In the genomic region with DNA sequence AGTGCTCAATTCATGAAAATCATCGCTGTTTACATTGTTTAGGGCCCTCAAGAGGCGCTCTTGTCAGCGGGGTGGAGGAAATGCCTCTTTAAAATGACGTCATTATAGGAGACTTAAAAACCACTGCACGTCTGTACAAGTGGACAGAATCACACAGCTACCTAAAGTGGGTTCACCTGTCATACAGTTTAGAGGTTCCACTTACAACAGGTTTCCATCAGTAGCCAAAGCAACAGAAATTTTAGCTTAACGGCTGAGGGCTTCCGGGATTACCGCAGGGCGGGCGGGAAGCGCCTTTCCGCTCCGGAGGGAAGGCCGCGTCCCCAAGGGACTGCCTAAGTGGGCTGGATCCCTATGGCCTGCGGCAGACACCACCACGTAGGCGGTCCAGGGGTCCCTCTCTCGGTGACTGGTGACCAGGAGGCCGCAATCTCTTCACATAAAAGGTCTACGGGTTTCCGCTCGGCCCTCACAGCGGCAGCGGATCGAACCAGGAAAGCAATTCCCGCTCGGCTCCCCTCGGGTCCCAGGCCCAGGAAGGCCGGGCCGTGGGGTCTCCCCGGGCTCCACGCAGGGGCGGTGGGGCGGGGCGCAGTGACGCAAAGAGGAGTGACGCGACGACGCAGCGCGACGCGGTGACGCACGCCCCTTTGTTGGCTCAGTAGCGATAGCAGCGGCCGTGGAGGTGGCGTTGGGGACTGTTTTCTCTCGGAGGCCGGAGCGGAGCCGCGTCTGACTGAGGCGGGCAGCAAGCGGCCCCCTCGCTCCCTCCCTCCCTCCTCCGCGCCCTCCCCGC, we compare ENCODE assay signal across 8 cellular contexts. TPM values are rescaled to one million over a fixed set of nuclear protein-coding genes. Genes with fewer than 3 reads are reported as not detected.
DNase-seq lines count a peak whose midpoint lies in the region; ATAC-seq and TF ChIP-seq lines count a peak whose summit lies in the region.

A gene with protein sequence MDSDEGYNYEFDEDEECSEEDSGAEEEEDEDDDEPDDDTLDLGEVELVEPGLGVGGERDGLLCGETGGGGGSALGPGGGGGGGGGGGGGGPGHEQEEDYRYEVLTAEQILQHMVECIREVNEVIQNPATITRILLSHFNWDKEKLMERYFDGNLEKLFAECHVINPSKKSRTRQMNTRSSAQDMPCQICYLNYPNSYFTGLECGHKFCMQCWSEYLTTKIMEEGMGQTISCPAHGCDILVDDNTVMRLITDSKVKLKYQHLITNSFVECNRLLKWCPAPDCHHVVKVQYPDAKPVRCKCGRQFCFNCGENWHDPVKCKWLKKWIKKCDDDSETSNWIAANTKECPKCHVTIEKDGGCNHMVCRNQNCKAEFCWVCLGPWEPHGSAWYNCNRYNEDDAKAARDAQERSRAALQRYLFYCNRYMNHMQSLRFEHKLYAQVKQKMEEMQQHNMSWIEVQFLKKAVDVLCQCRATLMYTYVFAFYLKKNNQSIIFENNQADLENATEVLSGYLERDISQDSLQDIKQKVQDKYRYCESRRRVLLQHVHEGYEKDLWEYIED (plus strand): TSS at position 661 of the 796 bp plus-strand sequence. CDS start 310 bp downstream, outside the sequence.

- peak within 1 kb of the TSS; percentile 99 for H3K4me3 ChIP-seq in GM12865 (ENCODE audit: low read depth, low read length)
- H3K4me3 ChIP-seq in SU-DHL-6 (ENCODE audit: insufficient read depth, low read length, poor library complexity, severe bottlenecking), result peak within 1 kb of the TSS; percentile 83
- H3K4me3 ChIP-seq in parathyroid adenoma (ENCODE audit: low read depth, low read length), result peak within 1 kb of the TSS; percentile 87
- peak within 1 kb of the TSS; percentile 71 to 86 (median 81) for H3K4me3 ChIP-seq in tibial nerve

- H3K9me2 ChIP-seq in SU-DHL-6 (replicated peaks; ENCODE audit: insufficient read depth, low read length), result no peaks in the 10 kb centered on the region

- peaks cover 46% of the 10 kb centered on the region for H3K79me2 ChIP-seq in SU-DHL-6 (ENCODE audit: insufficient read depth, low read length)
- peaks cover 25% of the 10 kb centered on the region for H3K79me2 ChIP-seq in parathyroid adenoma

- no peaks in the 10 kb centered on the region for H3K9me3 ChIP-seq in SU-DHL-6 (ENCODE audit: insufficient read depth, low read length)
- H3K9me3 ChIP-seq in parathyroid adenoma (ENCODE audit: control insufficient read depth, low read length), result no peaks in the 10 kb centered on the region
- no peaks in the 10 kb centered on the region for H3K9me3 ChIP-seq in tibial nerve

- H3K36me3 ChIP-seq in SU-DHL-6 (ENCODE audit: low read length) (peaks cover 9% of the 10 kb centered on the region), parathyroid adenoma (ENCODE audit: control insufficient read depth, insufficient read depth, low read length) (no peaks in the 10 kb centered on the region), tibial nerve (peaks cover 0 to 3% (median 0%) of the 10 kb centered on the region in 3 donors)

- H3K9ac ChIP-seq in SU-DHL-6 (ENCODE audit: low read length) (peak within 1 kb of the TSS; percentile 89), parathyroid adenoma (peak within 1 kb of the TSS; percentile 92)

- 0% methylated on average over 30 to 53 of the region's 62 CpGs for WGBS in tibial nerve, 2 donors

- peak; percentile 45 for TF ChIP-seq CTCF in GM12865 (IDR thresholded peaks at IDR 0.05; ENCODE audit: insufficient read depth, low read depth, low read length, missing control alignments)
- peak; percentile 37 for TF ChIP-seq CTCF in SU-DHL-6 (IDR thresholded peaks at IDR 0.05; ENCODE audit: insufficient read depth, low read length, poor library complexity, severe bottlenecking)
- TF ChIP-seq CTCF in parathyroid adenoma (IDR thresholded peaks at IDR 0.05), result peak; percentile 6
- TF ChIP-seq CTCF in tibial nerve (IDR thresholded peaks at IDR 0.05), result peak in 4 of 5 experiments; percentile 8 to 33 (median 22)

- DNase-seq in GM12865 (ENCODE audit: low read depth) (peak; percentile 97), NCI-H1105 (lab: John Stamatoyannopoulos, UW) (peak; percentile 96), Right ventricle myocardium superior (peak; percentile 99), tibial nerve (ENCODE audit: low spot score in 2 of 2) (peak; percentile 94 to 95)
- peak; percentile 87 for DNase-seq in activated naive CD8-positive, alpha-beta T cell treated with anti-CD3 and anti-CD28 coated beads, Interleukin-2, amount 50 U/mL, for 16 hours (ENCODE audit: low read depth, low spot score)

- H4K20me1 ChIP-seq in SU-DHL-6 (ENCODE audit: low read depth, low read length), result peaks cover 5% of the 10 kb centered on the region

- peaks cover 20% of the 10 kb centered on the region for H3F3A ChIP-seq in SU-DHL-6 (ENCODE audit: insufficient read depth)

- H3K4me1 ChIP-seq in parathyroid adenoma (peaks cover 14% of the 10 kb centered on the region), tibial nerve (peaks cover 0 to 51% (median 34%) of the 10 kb centered on the region in 4 donors)

- H3K4me2 ChIP-seq in SU-DHL-6 (ENCODE audit: low read depth, low read length, poor library complexity, severe bottlenecking) (peak within 1 kb of the TSS; percentile 96), parathyroid adenoma (ENCODE audit: low read length) (peak within 1 kb of the TSS; percentile 98)

- peak; percentile 99 for TF ChIP-seq POLR2A in tibial nerve (IDR thresholded peaks at IDR 0.05)

- H3K27me3 ChIP-seq in SU-DHL-6 (ENCODE audit: low read length) (no peaks in the 10 kb centered on the region), parathyroid adenoma (ENCODE audit: control insufficient read depth, insufficient read depth, low read length) (no peaks in the 10 kb centered on the region), tibial nerve (no peaks in the 10 kb centered on the region)

- H3K27ac ChIP-seq in SU-DHL-6 (ENCODE audit: low read depth, low read length) (peak within 1 kb of the TSS; percentile 87), parathyroid adenoma (peak within 1 kb of the TSS; percentile 99), tibial nerve (peak within 1 kb of the TSS; percentile 99 to 100 (median 100))

- ATAC-seq in HG02623 (IDR thresholded peaks at IDR 0.05; ENCODE audit: unreplicated experiment) (peak; percentile 69), Right ventricle myocardium superior (ENCODE audit: poor library complexity) (peak; percentile 98)

- intact Hi-C loops in Right ventricle myocardium superior (cut with DNase I), result no loop called here

- peak; percentile 82 to 100 for TF ChIP-seq EP300 in tibial nerve (IDR thresholded peaks at IDR 0.05)

- peak within 1 kb of the TSS; percentile 89 for H2AFZ ChIP-seq in SU-DHL-6 (ENCODE audit: low read depth, low read length, severe bottlenecking)
- H2AFZ ChIP-seq in parathyroid adenoma, result peak within 1 kb of the TSS; percentile 90

RNA-seq across cellular contexts. Expression of the gene that starts here (rescaled TPM):
- total RNA-seq in Right ventricle myocardium superior, result 176 TPM
- total RNA-seq in tibial nerve, result 10 to 100 TPM; 30.6 to 58.6 (median 45.1) TPM

Comparison
In these comparisons a context has a peak if more than half of its experiments do, and no peak if none do; other contexts are left out.
1. Peak in every context shown above with its lines: DNase-seq, ATAC-seq, H3K4me3 ChIP-seq and H3K27ac ChIP-seq.